2 cellular contexts compared by ENCODE assay signal in genomic region chr10:84763965-84764364, GRCh38.
TF ChIP-seq lines count a peak whose summit lies in the region.

No MANE protein-coding gene starts in this region.

TF ChIP-seq in HepG2, 621 proteins besides CTCF, POLR2A, EP300 and RAD21 (continues in another document):
- TF ChIP-seq KLF9 (CRISPR knock-in tag; IDR thresholded peaks at IDR 0.05; ENCODE audit: low read depth): no peak
- TF ChIP-seq CAMTA2 (CRISPR knock-in tag; IDR thresholded peaks at IDR 0.05; ENCODE audit: borderline replicate concordance): no peak
- TF ChIP-seq ZNF468 (CRISPR knock-in tag; IDR thresholded peaks at IDR 0.05): no peak
- no peak for TF ChIP-seq ZFP91 (CRISPR knock-in tag; IDR thresholded peaks at IDR 0.05; ENCODE audit: borderline replicate concordance)
- no peak for TF ChIP-seq ZNF510 (CRISPR knock-in tag; IDR thresholded peaks at IDR 0.05; ENCODE audit: low read depth)
- TF ChIP-seq NCOA1 (CRISPR knock-in tag; IDR thresholded peaks at IDR 0.05): no peak
- no peak for TF ChIP-seq ZFY (CRISPR knock-in tag; IDR thresholded peaks at IDR 0.05)
- no peak for TF ChIP-seq KDM1A (CRISPR knock-in tag; IDR thresholded peaks at IDR 0.05)
- no peak for TF ChIP-seq FOSL2 (CRISPR knock-in tag; IDR thresholded peaks at IDR 0.05)
- no peak for TF ChIP-seq MATR3 (CRISPR knock-in tag; IDR thresholded peaks at IDR 0.05)
- no peak for TF ChIP-seq ZNF34 (CRISPR knock-in tag; IDR thresholded peaks at IDR 0.05; ENCODE audit: borderline replicate concordance)
- no peak for TF ChIP-seq ZNF432 (CRISPR knock-in tag; IDR thresholded peaks at IDR 0.05; ENCODE audit: borderline replicate concordance)
- TF ChIP-seq HMGXB3 (CRISPR knock-in tag; IDR thresholded peaks at IDR 0.05; ENCODE audit: borderline replicate concordance): no peak
- TF ChIP-seq HNF1A (IDR thresholded peaks at IDR 0.05; ENCODE audit: low read depth): no peak
- no peak for TF ChIP-seq HNF1A (CRISPR knock-in tag; IDR thresholded peaks at IDR 0.05; ENCODE audit: borderline replicate concordance)
- TF ChIP-seq PHB2 (IDR thresholded peaks at IDR 0.05; ENCODE audit: partially characterized antibody): no peak
- no peak for TF ChIP-seq IKZF4 (CRISPR knock-in tag; IDR thresholded peaks at IDR 0.05; ENCODE audit: borderline replicate concordance, low read depth, not compliant biosample characterization)
- TF ChIP-seq ADNP (CRISPR knock-in tag; IDR thresholded peaks at IDR 0.05): no peak

TF ChIP-seq in H1, 55 proteins besides CTCF, POLR2A, EP300 and RAD21:
- no peak for TF ChIP-seq KDM4A (IDR thresholded peaks at IDR 0.05; ENCODE audit: low read depth, low read length, severe bottlenecking)
- no peak for TF ChIP-seq YY1 (IDR thresholded peaks at IDR 0.05; ENCODE audit: low read depth, low read length)
- TF ChIP-seq BRCA1 (IDR thresholded peaks at IDR 0.05; ENCODE audit: low read depth, low read length): no peak
- no peak for TF ChIP-seq RNF2 (IDR thresholded peaks at IDR 0.05; ENCODE audit: borderline replicate concordance, low read depth, low read length, missing control alignments, poor library complexity, severe bottlenecking)
- no peak for TF ChIP-seq CEBPB (IDR thresholded peaks at IDR 0.05; ENCODE audit: low read depth, low read length)
- TF ChIP-seq ATF3 (IDR thresholded peaks at IDR 0.05; ENCODE audit: insufficient read depth, low read depth, low read length): no peak
- TF ChIP-seq CTBP2 (IDR thresholded peaks at IDR 0.05; ENCODE audit: borderline replicate concordance, insufficient read depth, insufficient read length, low read length): no peak
- TF ChIP-seq SIX5 (IDR thresholded peaks at IDR 0.05; ENCODE audit: low read depth, low read length): no peak
- no peak for TF ChIP-seq NANOG (IDR thresholded peaks at IDR 0.05; ENCODE audit: insufficient read depth, low read depth, low read length, poor library complexity, severe bottlenecking)
- no peak for TF ChIP-seq HDAC2 (IDR thresholded peaks at IDR 0.05; ENCODE audit: borderline replicate concordance in 1 of 2, low read depth in 2 of 2, low read length in 2 of 2)
- no peak for TF ChIP-seq SP1 (IDR thresholded peaks at IDR 0.05; ENCODE audit: low read depth, low read length)
- no peak for TF ChIP-seq POLR2AphosphoS5 (IDR thresholded peaks at IDR 0.05; ENCODE audit: low read depth, low read length)
- no peak for TF ChIP-seq SIRT6 (IDR thresholded peaks at IDR 0.05; ENCODE audit: low read length)
- no peak for TF ChIP-seq RBBP5 (IDR thresholded peaks at IDR 0.05; ENCODE audit: borderline replicate concordance, low read depth, low read length)
- no peak for TF ChIP-seq MAX (IDR thresholded peaks at IDR 0.05)
- no peak for TF ChIP-seq TBP (IDR thresholded peaks at IDR 0.05; ENCODE audit: low read depth, low read length)
- no peak for TF ChIP-seq CHD2 (IDR thresholded peaks at IDR 0.05; ENCODE audit: low read length)
